Comparison of ENCODE assay signal across 8 cellular contexts in genomic region chr1:229507951-229508822, GRCh38. TPM values are rescaled to one million over a fixed set of nuclear protein-coding genes. Genes with fewer than 3 reads are reported as not detected.
DNase-seq lines count a peak whose midpoint lies in the region; ATAC-seq, FAIRE-seq and TF ChIP-seq lines count a peak whose summit lies in the region.

Gene NUP133, minus strand, starts transcription at chr1:229508341. Its CDS starts 92 bp downstream, at chr1:229508249.

- no peaks in the 10 kb centered on the region; a peak in 1 of 5 replicates for H3K27me3 ChIP-seq in HepG2 (ENCODE audit: control insufficient read depth in 1 of 2, insufficient read depth in 2 of 2, low read length in 2 of 2)

- in situ Hi-C loops in HepG2 (cut with HindIII; ENCODE audit: extremely low pct_ligation_motif_present, low pct_unique_long_range_greater_than_20kb), result no loop called here

- under 1% methylated on average over 35 of the region's 65 CpGs for WGBS in HepG2 (ENCODE audit: low lambda C conversion rate)

- intact Hi-C loops in HepG2 (cut with micrococcal nuclease; ENCODE audit: unreplicated experiment), result loop anchor here (5.0 kb wide), 1 partner anchor 49 kb away; the partner anchor contains the start of gene ABCB10

- TF ChIP-seq RAD21 in HepG2 (CRISPR knock-in tag; IDR thresholded peaks at IDR 0.05), result no peak

- peaks cover 27% of the 10 kb centered on the region for H3K4me1 ChIP-seq in HepG2 (ENCODE audit: insufficient read depth, low read length)

- H3K27ac ChIP-seq in C4-2B, result peak within 1 kb of the TSS; percentile 82
- peak within 1 kb of the TSS; percentile 97 for H3K27ac ChIP-seq in HepG2 (ENCODE audit: extremely low read length, insufficient read depth, low read length)

- no TSS peak for BruUV-seq in HepG2 (replicated peaks; lab: Mats Ljungman, UMichigan)

- CTCF ChIA-PET in HepG2 (lab: Yijun Ruan, JAX; ENCODE audit: low intra/inter-chr PET ratio, low total read pairs), result no interaction called here

- ATAC-seq in GM19395 (IDR thresholded peaks at IDR 0.05; ENCODE audit: unreplicated experiment) (peak; percentile 94), HG03565 (IDR thresholded peaks at IDR 0.05; ENCODE audit: unreplicated experiment) (peak; percentile 70), HepG2 (peak; percentile 91)

- DNase-seq in NCI-H774 (lab: John Stamatoyannopoulos, UW), result peak; percentile 98
- peak; percentile 99 to 100 for DNase-seq in activated CD4-positive, alpha-beta T cell treated with anti-CD3 and anti-CD28 coated beads, Interleukin-2, amount 50 U/mL, for 4 hours
- peak; percentile 100 for DNase-seq in dermis blood vessel endothelial cell
- peak; percentile 95 for DNase-seq in HepG2 (ENCODE audit: low spot score)
- DNase-seq in stimulated activated CD4-positive, alpha-beta T cell treated with anti-CD3 and anti-CD28 coated beads, Interleukin-4, amount 100 ng/mL, for 1 hour, result peak; percentile 100

- peak within 1 kb of the TSS; percentile 98 for H3K4me2 ChIP-seq in HepG2 (ENCODE audit: low read depth, low read length)

- H3K36me3 ChIP-seq in HepG2 (replicated peaks in 1 of 2; ENCODE audit: control insufficient read depth in 1 of 2, insufficient read depth in 2 of 2, low read length in 2 of 2), result peaks cover 2 to 7% of the 10 kb centered on the region in 2 experiments; a peak in 2 of 5 replicates

- POLR2A ChIA-PET in HepG2 (lab: Yijun Ruan, JAX), result interaction anchor here (0.6 to 3.0 kb wide), 16 partner anchors 11 to 1195 kb away, joined by 3 to 19 read pairs (median 3); partner anchors contain the start of genes ABCB10, CCSAP and RAB4A

- H3K9me3 ChIP-seq in HepG2 (ENCODE audit: low read length), result no peaks in the 10 kb centered on the region

- FAIRE-seq in HepG2 (lab: Jason Lieb, UNC), result peak; percentile 34

- H3K4me3 ChIP-seq in HepG2 (replicated peaks in 1 of 3; ENCODE audit: insufficient read depth in 1 of 3, low read depth in 2 of 3, low read length in 3 of 3), result peak within 1 kb of the TSS; percentile 89 to 91 (median 90)

- H2AFZ ChIP-seq in HepG2 (ENCODE audit: low read length), result peak within 1 kb of the TSS; percentile 89

- peak; percentile 93 to 96 for TF ChIP-seq POLR2A in HepG2 (IDR thresholded peaks at IDR 0.05; ENCODE audit: insufficient read depth in 1 of 2, low read depth in 2 of 2, low read length in 2 of 2)

- no peaks in the 10 kb centered on the region; the same call in 1 of the 2 replicates for H4K20me1 ChIP-seq in HepG2 (ENCODE audit: insufficient read depth, low read length)

- peaks cover 21% of the 10 kb centered on the region for H3K79me2 ChIP-seq in HepG2 (ENCODE audit: insufficient read depth, low read length)

- TF ChIP-seq CTCF in C4-2B (conservative IDR thresholded peaks at IDR 0.05), result no peak
- TF ChIP-seq CTCF in HepG2 (CRISPR knock-in tag; IDR thresholded peaks at IDR 0.05), result no peak; the same call in 1 of the 2 replicates

- TF ChIP-seq EP300 in HepG2 (IDR thresholded peaks at IDR 0.05; ENCODE audit: low read depth in 2 of 2, low read length in 2 of 2) (peak; percentile 32 to 64; a peak in 2 of 4 replicates), HepG2 (CRISPR knock-in tag; IDR thresholded peaks at IDR 0.05; ENCODE audit: borderline replicate concordance) (no peak)

- peak within 1 kb of the TSS; percentile 97 for H3K9ac ChIP-seq in HepG2 (ENCODE audit: insufficient read depth, low read depth, low read length)

TF ChIP-seq in HepG2, 621 proteins besides CTCF, POLR2A, EP300 and RAD21 (continues in another document):
- TF ChIP-seq ZNF761 (CRISPR knock-in tag; conservative IDR thresholded peaks at IDR 0.05) (peak; percentile 46; the same call in 1 of the 2 replicates), FOXA3 (CRISPR knock-in tag; IDR thresholded peaks at IDR 0.05) (peak; percentile 62), CREB1 (IDR thresholded peaks at IDR 0.05) (peak; percentile 99), CREB1 (CRISPR knock-in tag; IDR thresholded peaks at IDR 0.05) (peak; percentile 99), KLF11 (CRISPR knock-in tag; IDR thresholded peaks at IDR 0.05) (peak; percentile 88; the same call in 1 of the 2 replicates), SALL1 (CRISPR knock-in tag; IDR thresholded peaks at IDR 0.05) (peak; percentile 85), ZNF350 (CRISPR knock-in tag; IDR thresholded peaks at IDR 0.05; ENCODE audit: borderline replicate concordance, low read depth) (peak; percentile 40; the same call in 1 of the 2 replicates), MIXL1 (CRISPR knock-in tag; IDR thresholded peaks at IDR 0.05) (peak; percentile 74), RBM39 (IDR thresholded peaks at IDR 0.05; ENCODE audit: low read depth, low read length, poor library complexity, severe bottlenecking) (peak; percentile 77), RFX5 (IDR thresholded peaks at IDR 0.05; ENCODE audit: low read depth, low read length) (peak; percentile 84), SKI (IDR thresholded peaks at IDR 0.05; ENCODE audit: partially characterized antibody) (peak; percentile 67), FOXO4 (CRISPR knock-in tag; conservative IDR thresholded peaks at IDR 0.05) (0 out of 2 replicates have a peak, but pooled peaks have one; percentile 53), PBX3 (CRISPR knock-in tag; IDR thresholded peaks at IDR 0.05; ENCODE audit: borderline replicate concordance) (no peak), PHB2 (IDR thresholded peaks at IDR 0.05; ENCODE audit: partially characterized antibody) (no peak), ZSCAN21 (CRISPR knock-in tag; IDR thresholded peaks at IDR 0.05; ENCODE audit: borderline replicate concordance) (peak; percentile 55), SRY (CRISPR knock-in tag; IDR thresholded peaks at IDR 0.05) (peak; percentile 88; the same call in 1 of the 2 replicates), ZSCAN29 (CRISPR knock-in tag; conservative IDR thresholded peaks at IDR 0.05) (no peak), PHF20 (CRISPR knock-in tag; IDR thresholded peaks at IDR 0.05) (peak; percentile 97), FOXA1 (IDR thresholded peaks at IDR 0.05) (no peak), FOXA1 (CRISPR knock-in tag; IDR thresholded peaks at IDR 0.05) (peak; percentile 20; the same call in 1 of the 2 replicates), CREB3 (CRISPR knock-in tag; IDR thresholded peaks at IDR 0.05) (0 out of 2 replicates have a peak, but pooled peaks have one; percentile 60), KLF9 (CRISPR knock-in tag; IDR thresholded peaks at IDR 0.05; ENCODE audit: low read depth) (no peak), DNMT3B (CRISPR knock-in tag; conservative IDR thresholded peaks at IDR 0.05) (0 out of 2 replicates have a peak, but pooled peaks have one; percentile 46)

RNA-seq across cellular contexts. Expression of gene NUP133, which starts in this region (rescaled TPM):
- total RNA-seq in dermis blood vessel endothelial cell (40.0 and 50.0 TPM in 2 replicates), HepG2 (2016; rRNA removed; fragmentation: Illumina TruSeq; extraction: Trizol) (45.6 and 78.5 TPM in 2 replicates)
- 9.6 and 10.7 TPM in 2 replicates for total RNA-seq in HepG2 (2016; cell fraction: cytosol; rRNA removed; fragmentation: Illumina TruSeq; extraction: Trizol; ENCODE audit: low read depth)
- total RNA-seq in HepG2 (2016; cell fraction: insoluble cytoplasmic fraction; rRNA removed; fragmentation: Illumina TruSeq; extraction: Trizol), result 46.9 and 76.4 TPM in 2 replicates
- total RNA-seq in HepG2 (2016; cell fraction: membrane; rRNA removed; fragmentation: Illumina TruSeq; extraction: Trizol), result 15.8 and 18.8 TPM in 2 replicates
- total RNA-seq in HepG2 (2016; cell fraction: nucleus; rRNA removed; fragmentation: Illumina TruSeq; extraction: Trizol), result 29.2 and 34.2 TPM in 2 replicates
- polyA plus RNA-seq in HepG2 (2011; rRNA removed), result 16.8 and 17.7 TPM in 2 replicates
- 8.1 and 10.3 TPM in 2 replicates for polyA plus RNA-seq in HepG2 (2011; cell fraction: cytosol; rRNA removed)
- 13.7 and 16.6 TPM in 2 replicates for polyA plus RNA-seq in HepG2 (2011; cell fraction: nucleus; rRNA removed)
- 14.1 and 16.5 TPM in 2 replicates for polyA plus RNA-seq in HepG2 (2012)
- 2.5 and 2.6 TPM in 2 replicates for polyA plus RNA-seq in HepG2 (2016; cell fraction: cytosol; fragmentation: Illumina TruSeq; extraction: Trizol; ENCODE audit: low read depth)
- polyA plus RNA-seq in HepG2 (2016; cell fraction: insoluble cytoplasmic fraction; fragmentation: Illumina TruSeq; extraction: Trizol; ENCODE audit: low read depth), result 44.2 and 47.9 TPM in 2 replicates
- 6.6 and 6.8 TPM in 2 replicates for polyA plus RNA-seq in HepG2 (2016; cell fraction: membrane; fragmentation: Illumina TruSeq; extraction: Trizol; ENCODE audit: low read depth)
- 25.0 and 28.2 TPM in 2 replicates for polyA plus RNA-seq in HepG2 (2016; cell fraction: nucleus; fragmentation: Illumina TruSeq; extraction: Trizol; ENCODE audit: insufficient read depth, low read depth)
- polyA minus RNA-seq in HepG2 (2011; rRNA and poly(A)+ RNA removed; ENCODE audit: low replicate concordance), result 30.6 and 31.0 TPM in 2 replicates
- polyA minus RNA-seq in HepG2 (2011; cell fraction: cytosol; rRNA and poly(A)+ RNA removed), result 20.1 and 21.5 TPM in 2 replicates
- polyA minus RNA-seq in HepG2 (2011; cell fraction: nucleus; rRNA and poly(A)+ RNA removed), result 30.6 and 37.9 TPM in 2 replicates

Comparison
In these comparisons a context has a peak if more than half of its experiments do, and no peak if none do; other contexts are left out.
1. Peak in every context shown above with its lines: DNase-seq, ATAC-seq, H3K4me3 ChIP-seq and H3K27ac ChIP-seq.